ENCODE assay signal across 30 cellular contexts in the genomic region with DNA sequence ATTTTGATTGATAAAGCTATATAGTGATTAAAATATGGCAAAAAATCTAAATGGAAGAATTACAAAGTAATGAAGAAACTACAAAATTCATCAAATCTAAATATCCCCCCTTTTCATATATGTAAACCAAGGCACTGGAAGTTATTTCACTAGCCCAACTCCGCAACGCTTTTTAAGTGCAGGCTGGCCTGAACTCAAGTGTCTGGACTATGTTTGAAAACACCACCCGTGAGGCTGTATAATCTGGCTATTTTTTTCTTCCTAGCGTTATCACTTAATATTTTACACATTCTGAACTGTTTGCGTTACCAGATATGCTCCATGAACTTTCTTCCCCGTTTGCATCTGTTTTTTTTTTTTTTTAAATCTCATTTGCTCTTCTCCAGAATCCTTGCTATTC.
"Had no signal": no experiment of that assay in that cellular context is flagged by ENCODE, and none has a peak within 500 bp of the region (broad histone marks: within the 10 kb centered on the region; RNA-seq: fewer than 3 reads in every experiment).

No MANE protein-coding gene starts in this region.

- ATAC-seq: naive thymus-derived CD4-positive, alpha-beta T cell; natural killer cell; pancreas; right lobe of liver; stimulated activated memory B cell treated with anti-CD40 and anti-IgM and Interleukin-4, amounts not matched to agents 10 μg/mL and 1 μg/mL and 100 μg/mL, for 72 hours; stimulated activated naive CD8-positive, alpha-beta T cell treated with anti-CD3 and anti-CD28 coated beads, Interleukin-15, amount 100 ng/mL, for 72 hours; stimulated activated naive CD8-positive, alpha-beta T cell treated with anti-CD3 and anti-CD28 coated beads, Interleukin-15, Interleukin-2, amounts not matched to agents 100 U/mL and 50 U/mL, for 24 hours; upper lobe of right lung had no signal

- H3K4me1 Mint-ChIP-seq: naive thymus-derived CD4-positive, alpha-beta T cell; natural killer cell; stimulated activated memory B cell treated with anti-CD40 and anti-IgM and Interleukin-4, amounts not matched to agents 10 μg/mL and 1 μg/mL and 100 μg/mL, for 72 hours; stimulated activated naive CD8-positive, alpha-beta T cell treated with anti-CD3 and anti-CD28 coated beads, Interleukin-15, amount 100 ng/mL, for 72 hours had no signal

- H3K4me3 Mint-ChIP-seq: naive thymus-derived CD4-positive, alpha-beta T cell; natural killer cell; nephron; stimulated activated memory B cell treated with anti-CD40 and anti-IgM and Interleukin-4, amounts not matched to agents 10 μg/mL and 1 μg/mL and 100 μg/mL, for 72 hours; stimulated activated naive CD8-positive, alpha-beta T cell treated with anti-CD3 and anti-CD28 coated beads, Interleukin-15, amount 100 ng/mL, for 72 hours; type B pancreatic cell had no signal

- H3K4me3 ChIP-seq: pancreas, prostate gland, right atrium auricular region, right lobe of liver, sigmoid colon, spleen, suprapubic skin, tibial artery, transverse colon, upper lobe of right lung, uterus had no signal

- H3K27ac ChIP-seq: neutrophil, pancreas, prostate gland, right atrium auricular region, right lobe of liver, sigmoid colon, spleen, suprapubic skin, testis, tibial artery, transverse colon, upper lobe of right lung, uterus had no signal

- DNase-seq: naive thymus-derived CD4-positive, alpha-beta T cell; natural killer cell; nucleus accumbens; pancreas; retina; right lobe of liver; sigmoid colon; small intestine; spleen; stimulated activated CD4-positive, alpha-beta T cell treated with anti-CD3 and anti-CD28 coated beads, Interleukin-12 subunit alpha, Interleukin-12 subunit beta, amount 100 ng/mL, for 4 hours; stimulated activated CD4-positive, alpha-beta T cell treated with anti-CD3 and anti-CD28 coated beads, Interleukin-1b, Interleukin-23, amount 100 ng/mL, for 48 hours; stimulated activated CD4-positive, alpha-beta T cell treated with anti-CD3 and anti-CD28 coated beads, Interleukin-4, amount 100 ng/mL, for 1 hour; stimulated activated CD4-positive, alpha-beta T cell treated with anti-CD3 and anti-CD28 coated beads, Interleukin-4, amount 100 ng/mL, for 4 hours; stimulated activated CD8-positive, alpha-beta memory T cell treated with anti-CD3 and anti-CD28 coated beads, Interleukin-4, amount 100 ng/mL, for 48 hours; stimulated activated naive CD4-positive, alpha-beta T cell; stimulated activated naive CD8-positive, alpha-beta T cell treated with anti-CD3 and anti-CD28 coated beads, Interleukin-15, amount 100 ng/mL, for 72 hours; stimulated activated naive CD8-positive, alpha-beta T cell treated with anti-CD3 and anti-CD28 coated beads, Interleukin-15, Interleukin-2, amounts not matched to agents 100 U/mL and 50 U/mL, for 24 hours; substantia nigra; testis; tibial artery; transverse colon; upper lobe of right lung; uterus had no signal

- H3K9me3 ChIP-seq: neutrophil, pancreas, prostate gland, right atrium auricular region, right lobe of liver, sigmoid colon, spleen, suprapubic skin, testis, tibial artery, transverse colon, upper lobe of right lung, uterus had no signal

- H3K4me1 ChIP-seq: pancreas, prostate gland, right atrium auricular region, right lobe of liver, spleen, suprapubic skin, testis, tibial artery, transverse colon, upper lobe of right lung, uterus had no signal

- H3K36me3 Mint-ChIP-seq: naive thymus-derived CD4-positive, alpha-beta T cell; natural killer cell; stimulated activated memory B cell treated with anti-CD40 and anti-IgM and Interleukin-4, amounts not matched to agents 10 μg/mL and 1 μg/mL and 100 μg/mL, for 72 hours; type B pancreatic cell had no signal

- H3K27ac Mint-ChIP-seq: naive thymus-derived CD4-positive, alpha-beta T cell; natural killer cell; nephron; stimulated activated memory B cell treated with anti-CD40 and anti-IgM and Interleukin-4, amounts not matched to agents 10 μg/mL and 1 μg/mL and 100 μg/mL, for 72 hours; stimulated activated naive CD8-positive, alpha-beta T cell treated with anti-CD3 and anti-CD28 coated beads, Interleukin-15, amount 100 ng/mL, for 72 hours; type B pancreatic cell had no signal

- H3K27me3 ChIP-seq: neutrophil, pancreas, right atrium auricular region, right lobe of liver, sigmoid colon, spleen, suprapubic skin, testis, tibial artery, transverse colon, upper lobe of right lung, uterus had no signal

- H3K27me3 Mint-ChIP-seq: stimulated activated memory B cell treated with anti-CD40 and anti-IgM and Interleukin-4, amounts not matched to agents 10 μg/mL and 1 μg/mL and 100 μg/mL, for 72 hours; stimulated activated naive CD8-positive, alpha-beta T cell treated with anti-CD3 and anti-CD28 coated beads, Interleukin-15, amount 100 ng/mL, for 72 hours; type B pancreatic cell had no signal

- H3K36me3 ChIP-seq: neutrophil, pancreas, prostate gland, right atrium auricular region, right lobe of liver, sigmoid colon, spleen, suprapubic skin, tibial artery, transverse colon, upper lobe of right lung, uterus had no signal

- H3K9me3 Mint-ChIP-seq: natural killer cell, nephron, type B pancreatic cell had no signal
